9 cellular contexts compared by ENCODE assay signal in genomic region chr11:8671651-8672062, GRCh38.
DNase-seq lines count a peak whose midpoint lies in the region; ATAC-seq and TF ChIP-seq lines count a peak whose summit lies in the region.
"Had no signal": no experiment of that assay in that cellular context is flagged by ENCODE, and none has a peak within 500 bp of the region (broad histone marks: within the 10 kb centered on the region; RNA-seq: fewer than 3 reads in every experiment).

No MANE protein-coding gene starts in this region.

- no peak for ATAC-seq in HG02763 (IDR thresholded peaks at IDR 0.05; ENCODE audit: unreplicated experiment)
- ATAC-seq in HG03139 (IDR thresholded peaks at IDR 0.05; ENCODE audit: unreplicated experiment), result no peak
- ATAC-seq: activated T-cell treated with anti-CD3 and anti-CD28 coated beads, Interleukin-2, amount 50 U/mL, for 72 hours had no signal

- TF ChIP-seq CTCF in C4-2B (conservative IDR thresholded peaks at IDR 0.05), result no peak
- no peak for TF ChIP-seq CTCF in epithelial cell of esophagus (IDR thresholded peaks at IDR 0.05; ENCODE audit: insufficient read depth, low read depth, low read length, missing control alignments)

- peak overlapping the region; percentile 44 for H3K27ac ChIP-seq in C4-2B

- no peak overlapping the region for H3K4me3 ChIP-seq in epithelial cell of esophagus (ENCODE audit: low read length)

- DNase-seq in NCI-H226 (peak; percentile 80), epithelial cell of esophagus (ENCODE audit: low read depth) (peak; percentile 76), non-pigmented ciliary epithelial cell (ENCODE audit: low read depth) (peak; percentile 52), 8988T (no peak), OCI-M1 (lab: John Stamatoyannopoulos, UW) (no peak)
- DNase-seq: activated T-cell treated with anti-CD3 and anti-CD28 coated beads, Interleukin-2, amount 50 U/mL, for 72 hours had no signal

Comparison
In these comparisons a context has a peak if more than half of its experiments do, and no peak if none do; other contexts are left out.
1. DNase-seq: peak in NCI-H226 (single experiment), epithelial cell of esophagus (single experiment) and non-pigmented ciliary epithelial cell (single experiment); none in 8988T (single experiment) and OCI-M1 (single experiment).